1 cellular context compared by ENCODE assay signal in the genomic region with DNA sequence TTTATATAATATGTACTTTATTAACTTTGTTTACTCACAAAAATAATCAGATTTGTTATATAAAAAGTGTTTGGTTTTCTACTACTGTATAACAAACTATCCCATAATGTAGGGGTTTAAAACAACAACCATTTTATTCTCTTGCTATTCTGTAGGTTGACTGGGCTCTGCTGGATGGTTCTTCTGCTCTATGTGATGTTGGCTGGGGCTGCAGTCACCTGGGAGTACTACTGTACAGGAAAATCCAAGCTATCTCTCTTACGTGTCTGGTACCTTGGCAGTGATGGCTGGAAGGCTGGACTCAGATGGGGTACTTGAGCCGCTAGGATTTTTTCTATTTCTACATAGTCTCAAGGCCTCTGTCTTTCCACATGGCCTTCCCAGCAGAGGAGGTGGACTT.
TF ChIP-seq lines count a peak whose summit lies in the region.

No MANE protein-coding gene starts in this region.

TF ChIP-seq in HepG2, 621 proteins besides CTCF, POLR2A, EP300 and RAD21:
- peak; percentile 99 for TF ChIP-seq ZNF331 (CRISPR knock-in tag; IDR thresholded peaks at IDR 0.05)
- TF ChIP-seq, protein P1, sequence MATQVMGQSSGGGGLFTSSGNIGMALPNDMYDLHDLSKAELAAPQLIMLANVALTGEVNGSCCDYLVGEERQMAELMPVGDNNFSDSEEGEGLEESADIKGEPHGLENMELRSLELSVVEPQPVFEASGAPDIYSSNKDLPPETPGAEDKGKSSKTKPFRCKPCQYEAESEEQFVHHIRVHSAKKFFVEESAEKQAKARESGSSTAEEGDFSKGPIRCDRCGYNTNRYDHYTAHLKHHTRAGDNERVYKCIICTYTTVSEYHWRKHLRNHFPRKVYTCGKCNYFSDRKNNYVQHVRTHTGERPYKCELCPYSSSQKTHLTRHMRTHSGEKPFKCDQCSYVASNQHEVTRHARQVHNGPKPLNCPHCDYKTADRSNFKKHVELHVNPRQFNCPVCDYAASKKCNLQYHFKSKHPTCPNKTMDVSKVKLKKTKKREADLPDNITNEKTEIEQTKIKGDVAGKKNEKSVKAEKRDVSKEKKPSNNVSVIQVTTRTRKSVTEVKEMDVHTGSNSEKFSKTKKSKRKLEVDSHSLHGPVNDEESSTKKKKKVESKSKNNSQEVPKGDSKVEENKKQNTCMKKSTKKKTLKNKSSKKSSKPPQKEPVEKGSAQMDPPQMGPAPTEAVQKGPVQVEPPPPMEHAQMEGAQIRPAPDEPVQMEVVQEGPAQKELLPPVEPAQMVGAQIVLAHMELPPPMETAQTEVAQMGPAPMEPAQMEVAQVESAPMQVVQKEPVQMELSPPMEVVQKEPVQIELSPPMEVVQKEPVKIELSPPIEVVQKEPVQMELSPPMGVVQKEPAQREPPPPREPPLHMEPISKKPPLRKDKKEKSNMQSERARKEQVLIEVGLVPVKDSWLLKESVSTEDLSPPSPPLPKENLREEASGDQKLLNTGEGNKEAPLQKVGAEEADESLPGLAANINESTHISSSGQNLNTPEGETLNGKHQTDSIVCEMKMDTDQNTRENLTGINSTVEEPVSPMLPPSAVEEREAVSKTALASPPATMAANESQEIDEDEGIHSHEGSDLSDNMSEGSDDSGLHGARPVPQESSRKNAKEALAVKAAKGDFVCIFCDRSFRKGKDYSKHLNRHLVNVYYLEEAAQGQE (IDR thresholded peaks at IDR 0.05; ENCODE audit: borderline replicate concordance in 1 of 2, low read depth in 1 of 2, low read length in 2 of 2), result no peak
